Comparison of ENCODE assay signal across 21 cellular contexts in the genomic region with DNA sequence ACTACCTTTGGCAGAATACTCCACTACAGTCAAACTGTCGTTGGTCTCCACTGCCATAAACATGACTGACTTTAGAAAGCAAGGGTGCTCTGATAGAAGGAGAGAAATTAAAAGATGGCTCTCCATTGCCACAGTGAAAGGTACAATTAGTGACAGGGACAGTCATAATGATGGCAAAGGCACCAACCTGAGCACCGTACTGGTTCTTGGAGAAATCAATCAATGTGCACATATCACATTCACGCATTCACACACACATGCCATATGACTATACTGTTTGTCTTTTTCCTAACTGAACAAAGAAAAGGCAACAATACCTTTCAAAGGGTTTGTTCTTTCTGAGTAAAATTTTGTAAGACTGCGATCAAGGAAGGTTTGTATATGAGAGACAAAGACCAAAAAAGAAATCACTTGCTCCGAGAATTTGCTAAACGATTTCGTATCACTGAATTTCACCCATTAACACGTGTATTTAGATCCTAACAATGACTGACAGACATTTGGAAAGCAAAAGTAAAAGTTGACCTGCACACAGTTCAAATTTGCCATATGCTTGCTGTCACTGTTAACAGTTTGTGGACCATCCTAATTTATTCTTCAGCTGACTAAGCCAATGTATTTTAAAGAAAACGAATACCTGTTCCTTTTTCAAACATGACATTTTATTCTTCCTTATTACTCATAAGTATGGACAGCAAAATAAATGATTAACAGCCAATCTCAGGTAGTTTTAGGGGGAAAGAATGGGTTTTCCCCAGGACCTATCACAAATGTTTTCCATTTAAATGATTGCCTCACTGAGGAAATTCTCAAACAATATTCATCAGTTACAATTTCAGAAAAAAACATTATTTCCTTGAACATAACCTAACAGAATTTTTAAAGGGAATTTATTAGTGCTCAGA.
DNase-seq lines count a peak whose midpoint lies in the region; ATAC-seq and TF ChIP-seq lines count a peak whose summit lies in the region.
"Had no signal": no experiment of that assay in that cellular context is flagged by ENCODE, and none has a peak within 500 bp of the region (broad histone marks: within the 10 kb centered on the region; RNA-seq: fewer than 3 reads in every experiment).

No MANE protein-coding gene starts in this region.

- H3K9me3 ChIP-seq in tibial nerve = peaks cover 0 to 19% (median 7%) of the 10 kb centered on the region in 4 donors
- H3K9me3 ChIP-seq: SK-N-SH, thoracic aorta had no signal

- no peak for TF ChIP-seq EP300 in tibial nerve (IDR thresholded peaks at IDR 0.05)

- H3K27ac ChIP-seq in tibial nerve = no peak overlapping the region
- H3K27ac ChIP-seq: breast epithelium, coronary artery, left ventricle myocardium inferior, RWPE1, thoracic aorta had no signal

- H3K36me3 ChIP-seq in tibial nerve = no peaks in the 10 kb centered on the region
- H3K36me3 ChIP-seq: breast epithelium, left ventricle myocardium inferior, thoracic aorta had no signal

- TF ChIP-seq POLR2A in tibial nerve (IDR thresholded peaks at IDR 0.05) = no peak

- no peak overlapping the region for H3K27ac Mint-ChIP-seq in activated T-cell treated with anti-CD3 and anti-CD28 coated beads, Interleukin-2, amount 50 U/mL, for 72 hours
- H3K27ac Mint-ChIP-seq in activated T-helper 17 cell treated with anti-CD3 and anti-CD28 coated beads, Interleukin-2, amount 50 U/mL, for 72 hours = no peak overlapping the region
- H3K27ac Mint-ChIP-seq: activated CD4-positive, alpha-beta memory T cell treated with anti-CD3 and anti-CD28 coated beads, Interleukin-2, amount 10 ng/mL, durations not matched to agents 7 days and 5 days; T-helper 2 cell treated with Interferon-gamma antibody and Interleukin-4, amounts not matched to agents 5 μg/mL and 100 μg/mL, for 36 hours had no signal

- no peak overlapping the region for H3K4me3 ChIP-seq in tibial nerve
- H3K4me3 ChIP-seq: breast epithelium, coronary artery, left ventricle myocardium inferior, thoracic aorta had no signal

- H3K27me3 ChIP-seq in tibial nerve = no peaks in the 10 kb centered on the region
- H3K27me3 ChIP-seq: breast epithelium had no signal

- peaks cover 1% of the 10 kb centered on the region for H3K27me3 Mint-ChIP-seq in activated T-cell treated with anti-CD3 and anti-CD28 coated beads, Interleukin-2, amount 50 U/mL, for 4 hours (ENCODE audit: low read depth)
- H3K27me3 Mint-ChIP-seq in activated T-cell treated with anti-CD3 and anti-CD28 coated beads, Interleukin-2, amount 50 U/mL, for 72 hours (ENCODE audit: low read depth) = no peaks in the 10 kb centered on the region
- H3K27me3 Mint-ChIP-seq in activated T-helper 17 cell treated with anti-CD3 and anti-CD28 coated beads, Interleukin-2, amount 50 U/mL, for 72 hours = peaks cover 4% of the 10 kb centered on the region
- H3K27me3 Mint-ChIP-seq: activated CD4-positive, alpha-beta memory T cell treated with anti-CD3 and anti-CD28 coated beads, Interleukin-2, amount 10 ng/mL, durations not matched to agents 7 days and 5 days had no signal

- peaks cover 15% of the 10 kb centered on the region for H3K9me3 Mint-ChIP-seq in activated T-cell treated with anti-CD3 and anti-CD28 coated beads, Interleukin-2, amount 50 U/mL, for 4 hours
- H3K9me3 Mint-ChIP-seq in activated T-cell treated with anti-CD3 and anti-CD28 coated beads, Interleukin-2, amount 50 U/mL, for 72 hours = peaks cover 2 to 8% of the 10 kb centered on the region in 2 donors
- H3K9me3 Mint-ChIP-seq in activated T-helper 17 cell treated with anti-CD3 and anti-CD28 coated beads, Interleukin-2, amount 50 U/mL, for 72 hours = peaks cover 18% of the 10 kb centered on the region

- no peak for DNase-seq in activated T-cell treated with anti-CD3 and anti-CD28 coated beads, Interleukin-2, amount 50 U/mL, for 4 hours
- DNase-seq in activated T-cell treated with anti-CD3 and anti-CD28 coated beads, Interleukin-2, amount 50 U/mL, for 72 hours = no peak
- no peak for DNase-seq in stimulated activated naive CD8-positive, alpha-beta T cell treated with anti-CD3 and anti-CD28 coated beads, Interleukin-15, Interleukin-2, amounts not matched to agents 100 U/mL and 50 U/mL, for 24 hours
- DNase-seq in tibial nerve (ENCODE audit: low spot score in 2 of 2) (no peak), NCI-H1417 treated with DMSO at 0.1 percent for 48 hours (lab: John Stamatoyannopoulos, UW) (no peak)
- DNase-seq: activated CD4-positive, alpha-beta memory T cell treated with anti-CD3 and anti-CD28 coated beads, Interleukin-2, amount 10 ng/mL, durations not matched to agents 7 days and 5 days; Calu3; HCEC 1CT; left ventricle myocardium inferior; midbrain; NCI-H226; posterior cingulate gyrus; SK-N-SH had no signal

- WGBS in tibial nerve, 2 donors = 82 to 90% methylated on average over 9 of the region's 9 CpGs

- no peaks in the 10 kb centered on the region for H3K36me3 Mint-ChIP-seq in activated T-cell treated with anti-CD3 and anti-CD28 coated beads, Interleukin-2, amount 50 U/mL, for 4 hours (ENCODE audit: insufficient read depth)
- H3K36me3 Mint-ChIP-seq in activated T-cell treated with anti-CD3 and anti-CD28 coated beads, Interleukin-2, amount 50 U/mL, for 72 hours (ENCODE audit: insufficient read depth in 2 of 2) = peaks cover 3% of the 10 kb centered on the region in 2 donors
- H3K36me3 Mint-ChIP-seq in activated T-helper 17 cell treated with anti-CD3 and anti-CD28 coated beads, Interleukin-2, amount 50 U/mL, for 72 hours (ENCODE audit: low read depth) = no peaks in the 10 kb centered on the region

- TF ChIP-seq CTCF in tibial nerve (IDR thresholded peaks at IDR 0.05) = no peak

- no peaks in the 10 kb centered on the region for H3K4me1 ChIP-seq in tibial nerve
- H3K4me1 ChIP-seq: breast epithelium, left ventricle myocardium inferior had no signal

- ATAC-seq in activated T-cell treated with anti-CD3 and anti-CD28 coated beads, Interleukin-2, amount 50 U/mL, for 4 hours = peak; percentile 18 to 38
- no peak for ATAC-seq in activated T-cell treated with anti-CD3 and anti-CD28 coated beads, Interleukin-2, amount 50 U/mL, for 72 hours (replicated peaks in 1 of 2)
- ATAC-seq in HG02763 (IDR thresholded peaks at IDR 0.05; ENCODE audit: unreplicated experiment) (peak; percentile 42), HG03095 (IDR thresholded peaks at IDR 0.05; ENCODE audit: unreplicated experiment) (no peak)
- peak; percentile 44 for ATAC-seq in activated T-helper 17 cell treated with anti-CD3 and anti-CD28 coated beads, Interleukin-2, amount 50 U/mL, for 72 hours (replicated peaks)
- ATAC-seq in stimulated activated naive CD8-positive, alpha-beta T cell treated with anti-CD3 and anti-CD28 coated beads, Interleukin-15, Interleukin-2, amounts not matched to agents 100 U/mL and 50 U/mL, for 24 hours = peak; percentile 46

- H3K4me1 Mint-ChIP-seq in activated T-cell treated with anti-CD3 and anti-CD28 coated beads, Interleukin-2, amount 50 U/mL, for 4 hours (ENCODE audit: low read depth) = peaks cover 13% of the 10 kb centered on the region
- H3K4me1 Mint-ChIP-seq in activated T-cell treated with anti-CD3 and anti-CD28 coated beads, Interleukin-2, amount 50 U/mL, for 72 hours (ENCODE audit: low read depth) = peaks cover 5% of the 10 kb centered on the region
- peaks cover 13% of the 10 kb centered on the region for H3K4me1 Mint-ChIP-seq in activated T-helper 17 cell treated with anti-CD3 and anti-CD28 coated beads, Interleukin-2, amount 50 U/mL, for 72 hours

- no peak overlapping the region for H3K4me3 Mint-ChIP-seq in activated T-cell treated with anti-CD3 and anti-CD28 coated beads, Interleukin-2, amount 50 U/mL, for 4 hours
- peak overlapping the region in 1 of 2 donors; percentile 27 for H3K4me3 Mint-ChIP-seq in activated T-cell treated with anti-CD3 and anti-CD28 coated beads, Interleukin-2, amount 50 U/mL, for 72 hours
- H3K4me3 Mint-ChIP-seq in activated T-helper 17 cell treated with anti-CD3 and anti-CD28 coated beads, Interleukin-2, amount 50 U/mL, for 72 hours = peak overlapping the region; percentile 11
- H3K4me3 Mint-ChIP-seq: activated CD4-positive, alpha-beta memory T cell treated with anti-CD3 and anti-CD28 coated beads, Interleukin-2, amount 10 ng/mL, durations not matched to agents 7 days and 5 days; T-helper 2 cell treated with Interferon-gamma antibody and Interleukin-4, amounts not matched to agents 5 μg/mL and 100 μg/mL, for 36 hours had no signal

Comparison
In these comparisons a context has a peak if more than half of its experiments do, and no peak if none do; other contexts are left out.
1. ATAC-seq: peak in activated T-cell treated with anti-CD3 and anti-CD28 coated beads, Interleukin-2, amount 50 U/mL, for 4 hours (2 of 2), HG02763 (single experiment), activated T-helper 17 cell treated with anti-CD3 and anti-CD28 coated beads, Interleukin-2, amount 50 U/mL, for 72 hours (single experiment) and stimulated activated naive CD8-positive, alpha-beta T cell treated with anti-CD3 and anti-CD28 coated beads, Interleukin-15, Interleukin-2, amounts not matched to agents 100 U/mL and 50 U/mL, for 24 hours (single experiment); none in activated T-cell treated with anti-CD3 and anti-CD28 coated beads, Interleukin-2, amount 50 U/mL, for 72 hours (0 of 2) and HG03095 (single experiment).